Comparison of ENCODE assay signal across 11 cellular contexts in the genomic region with DNA sequence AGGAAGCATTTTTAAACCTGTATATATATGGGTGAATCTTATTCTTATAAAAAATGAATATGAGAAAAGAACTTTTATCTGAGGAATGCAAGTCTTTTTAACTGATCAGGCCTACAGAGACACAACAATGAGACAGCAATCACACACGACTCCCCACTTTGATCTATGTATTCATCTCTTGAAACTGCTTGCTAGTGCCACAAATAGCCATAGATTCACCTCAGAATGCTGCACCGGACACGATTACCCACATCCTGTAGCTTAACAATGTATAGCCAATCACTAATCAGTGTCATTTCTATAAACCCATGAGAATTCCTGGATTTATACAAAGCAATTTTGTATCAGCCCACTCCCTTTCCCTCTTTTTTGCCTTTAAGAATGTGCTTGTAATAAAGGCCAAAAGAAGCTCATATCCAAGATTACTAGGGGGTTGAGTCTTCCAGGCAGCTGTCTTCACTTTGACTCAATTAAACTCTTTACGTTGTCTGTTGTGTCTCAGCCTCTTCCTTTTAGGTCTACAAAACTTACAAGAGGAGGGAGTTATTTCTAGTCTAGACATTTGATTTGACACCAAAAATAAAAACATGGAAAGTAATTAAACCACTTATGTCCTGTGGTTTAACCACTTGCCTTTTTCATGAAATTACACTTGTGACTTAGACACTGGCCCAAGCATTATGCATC.
DNase-seq lines count a peak whose midpoint lies in the region; ATAC-seq, FAIRE-seq and TF ChIP-seq lines count a peak whose summit lies in the region.
"Had no signal": no experiment of that assay in that cellular context is flagged by ENCODE, and none has a peak within 500 bp of the region (broad histone marks: within the 10 kb centered on the region; RNA-seq: fewer than 3 reads in every experiment).

No MANE protein-coding gene starts in this region.

- no peak overlapping the region for H3K4me2 ChIP-seq in HepG2 (ENCODE audit: low read depth, low read length)

- TF ChIP-seq POLR2A in HepG2 (IDR thresholded peaks at IDR 0.05; ENCODE audit: insufficient read depth in 1 of 2, low read depth in 2 of 2, low read length in 2 of 2): no peak

- peaks cover 18% of the 10 kb centered on the region for H3K4me1 Mint-ChIP-seq in T-helper 17 cell

- DNase-seq in GM12864 (ENCODE audit: low read depth): peak; percentile 62
- no peak for DNase-seq in T-helper 17 cell
- no peak for DNase-seq in stimulated activated naive CD4-positive, alpha-beta T cell treated with Interleukin-2 at 50 U/mL for 16 hours (lab: John Stamatoyannopoulos, UW)
- no peak for DNase-seq in medulla oblongata (ENCODE audit: extremely low spot score)
- no peak for DNase-seq in HepG2 (ENCODE audit: low spot score)
- DNase-seq: DND-41, esophagus squamous epithelium, NCI-H1694 had no signal

- H3K79me2 ChIP-seq in HepG2 (ENCODE audit: insufficient read depth, low read length): no peaks in the 10 kb centered on the region

- H2AFZ ChIP-seq in HepG2 (ENCODE audit: low read length): no peak overlapping the region

- POLR2A ChIA-PET in HepG2 (lab: Yijun Ruan, JAX): no interaction called here

- FAIRE-seq in HepG2 (lab: Jason Lieb, UNC): no peak

- no peak overlapping the region for H3K4me3 Mint-ChIP-seq in T-helper 17 cell

- CTCF ChIA-PET in HepG2 (lab: Yijun Ruan, JAX; ENCODE audit: low intra/inter-chr PET ratio, low total read pairs): no interaction called here

- peaks cover 8% of the 10 kb centered on the region for H3K36me3 Mint-ChIP-seq in T-helper 17 cell (ENCODE audit: low read depth)

- in situ Hi-C loops in HepG2 (cut with HindIII; ENCODE audit: extremely low pct_ligation_motif_present, low pct_unique_long_range_greater_than_20kb): loop anchor here (5.0 kb wide), 2 partner anchors 432 to 562 kb away; no protein-coding TSS in a partner anchor

- no peak overlapping the region for H3K4me3 ChIP-seq in GM12864 (ENCODE audit: low read depth, low read length)
- no peak overlapping the region for H3K4me3 ChIP-seq in HepG2 (replicated peaks in 1 of 3; ENCODE audit: insufficient read depth in 1 of 3, low read depth in 2 of 3, low read length in 3 of 3)
- H3K4me3 ChIP-seq: esophagus squamous epithelium, skin epidermis had no signal

- H3K27me3 Mint-ChIP-seq in T-helper 17 cell: no peaks in the 10 kb centered on the region

- BruUV-seq in HepG2 (replicated peaks; lab: Mats Ljungman, UMichigan): no TSS peak

- no peaks in the 10 kb centered on the region for H3K4me1 ChIP-seq in HepG2 (ENCODE audit: insufficient read depth, low read length)

- ATAC-seq in GM19025 (IDR thresholded peaks at IDR 0.05; ENCODE audit: low read depth, unreplicated experiment) (peak; percentile 64), HG02678 (IDR thresholded peaks at IDR 0.05; ENCODE audit: unreplicated experiment) (peak; percentile 91), T-helper 17 cell (peak; percentile 44), HepG2 (no peak)

- no peak overlapping the region for H3K27ac ChIP-seq in HepG2 (ENCODE audit: extremely low read length, insufficient read depth, low read length)
- H3K27ac ChIP-seq: esophagus squamous epithelium, skin epidermis had no signal

- no peaks in the 10 kb centered on the region for H3K27me3 ChIP-seq in HepG2 (ENCODE audit: control insufficient read depth in 1 of 2, insufficient read depth in 2 of 2, low read length in 2 of 2)
- H3K27me3 ChIP-seq: esophagus squamous epithelium had no signal

- no peak overlapping the region for H3K9ac ChIP-seq in HepG2 (ENCODE audit: insufficient read depth, low read depth, low read length)

- no peaks in the 10 kb centered on the region for H3K36me3 ChIP-seq in HepG2 (replicated peaks in 1 of 2; ENCODE audit: control insufficient read depth in 1 of 2, insufficient read depth in 2 of 2, low read length in 2 of 2)
- H3K36me3 ChIP-seq: esophagus squamous epithelium had no signal

- TF ChIP-seq CTCF in GM12864 (IDR thresholded peaks at IDR 0.05; ENCODE audit: low read depth, low read length, missing control alignments) (no peak), HepG2 (CRISPR knock-in tag; IDR thresholded peaks at IDR 0.05) (no peak)

- 2% methylated on average over 4 of the region's 4 CpGs for WGBS in HepG2 (ENCODE audit: low lambda C conversion rate)

- TF ChIP-seq EP300 in HepG2 (IDR thresholded peaks at IDR 0.05; ENCODE audit: low read depth in 2 of 2, low read length in 2 of 2) (no peak), HepG2 (CRISPR knock-in tag; IDR thresholded peaks at IDR 0.05; ENCODE audit: borderline replicate concordance) (no peak)

- peak overlapping the region; percentile 84 for H3K27ac Mint-ChIP-seq in T-helper 17 cell

- intact Hi-C loops in HepG2 (cut with micrococcal nuclease; ENCODE audit: unreplicated experiment): loop anchor here (2.0 kb wide), 1 partner anchor 43 kb away; no protein-coding TSS in a partner anchor

- H3K9me3 ChIP-seq in T-helper 17 cell (ENCODE audit: control insufficient read depth, low read length, poor library complexity, severe bottlenecking): no peaks in the 10 kb centered on the region
- no peaks in the 10 kb centered on the region for H3K9me3 ChIP-seq in HepG2 (ENCODE audit: low read length)
- H3K9me3 ChIP-seq: esophagus squamous epithelium had no signal

- H4K20me1 ChIP-seq in HepG2 (ENCODE audit: insufficient read depth, low read length): no peaks in the 10 kb centered on the region

- no peak for TF ChIP-seq RAD21 in HepG2 (CRISPR knock-in tag; IDR thresholded peaks at IDR 0.05)

TF ChIP-seq in HepG2, 621 proteins besides CTCF, POLR2A, EP300 and RAD21:
- no peak for TF ChIP-seq HMGA1 (CRISPR knock-in tag; conservative IDR thresholded peaks at IDR 0.05)
- no peak for TF ChIP-seq ZNF749 (CRISPR knock-in tag; IDR thresholded peaks at IDR 0.05; ENCODE audit: borderline replicate concordance)
- TF ChIP-seq ZNF75D (CRISPR knock-in tag; IDR thresholded peaks at IDR 0.05; ENCODE audit: borderline replicate concordance): no peak
- no peak for TF ChIP-seq ZNF570 (CRISPR knock-in tag; IDR thresholded peaks at IDR 0.05; ENCODE audit: borderline replicate concordance)
- TF ChIP-seq NFKBIZ (CRISPR knock-in tag; IDR thresholded peaks at IDR 0.05): no peak
- no peak for TF ChIP-seq GABPB1 (CRISPR knock-in tag; IDR thresholded peaks at IDR 0.05)
- TF ChIP-seq GZF1 (CRISPR knock-in tag; IDR thresholded peaks at IDR 0.05): no peak
- TF ChIP-seq ONECUT2 (CRISPR knock-in tag; IDR thresholded peaks at IDR 0.05): no peak
- TF ChIP-seq, protein P1, sequence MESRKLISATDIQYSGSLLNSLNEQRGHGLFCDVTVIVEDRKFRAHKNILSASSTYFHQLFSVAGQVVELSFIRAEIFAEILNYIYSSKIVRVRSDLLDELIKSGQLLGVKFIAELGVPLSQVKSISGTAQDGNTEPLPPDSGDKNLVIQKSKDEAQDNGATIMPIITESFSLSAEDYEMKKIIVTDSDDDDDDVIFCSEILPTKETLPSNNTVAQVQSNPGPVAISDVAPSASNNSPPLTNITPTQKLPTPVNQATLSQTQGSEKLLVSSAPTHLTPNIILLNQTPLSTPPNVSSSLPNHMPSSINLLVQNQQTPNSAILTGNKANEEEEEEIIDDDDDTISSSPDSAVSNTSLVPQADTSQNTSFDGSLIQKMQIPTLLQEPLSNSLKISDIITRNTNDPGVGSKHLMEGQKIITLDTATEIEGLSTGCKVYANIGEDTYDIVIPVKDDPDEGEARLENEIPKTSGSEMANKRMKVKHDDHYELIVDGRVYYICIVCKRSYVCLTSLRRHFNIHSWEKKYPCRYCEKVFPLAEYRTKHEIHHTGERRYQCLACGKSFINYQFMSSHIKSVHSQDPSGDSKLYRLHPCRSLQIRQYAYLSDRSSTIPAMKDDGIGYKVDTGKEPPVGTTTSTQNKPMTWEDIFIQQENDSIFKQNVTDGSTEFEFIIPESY (CRISPR knock-in tag; IDR thresholded peaks at IDR 0.05): no peak
- no peak for TF ChIP-seq ZNF83 (CRISPR knock-in tag; IDR thresholded peaks at IDR 0.05; ENCODE audit: borderline replicate concordance)
- TF ChIP-seq, protein P2, sequence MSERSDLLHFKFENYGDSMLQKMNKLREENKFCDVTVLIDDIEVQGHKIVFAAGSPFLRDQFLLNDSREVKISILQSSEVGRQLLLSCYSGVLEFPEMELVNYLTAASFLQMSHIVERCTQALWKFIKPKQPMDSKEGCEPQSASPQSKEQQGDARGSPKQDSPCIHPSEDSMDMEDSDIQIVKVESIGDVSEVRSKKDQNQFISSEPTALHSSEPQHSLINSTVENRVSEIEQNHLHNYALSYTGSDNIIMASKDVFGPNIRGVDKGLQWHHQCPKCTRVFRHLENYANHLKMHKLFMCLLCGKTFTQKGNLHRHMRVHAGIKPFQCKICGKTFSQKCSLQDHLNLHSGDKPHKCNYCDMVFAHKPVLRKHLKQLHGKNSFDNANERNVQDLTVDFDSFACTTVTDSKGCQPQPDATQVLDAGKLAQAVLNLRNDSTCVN (CRISPR knock-in tag; IDR thresholded peaks at IDR 0.05; ENCODE audit: borderline replicate concordance): no peak
- no peak for TF ChIP-seq NFIB (CRISPR knock-in tag; IDR thresholded peaks at IDR 0.05; ENCODE audit: borderline replicate concordance)
- TF ChIP-seq GFI1 (CRISPR knock-in tag; IDR thresholded peaks at IDR 0.05; ENCODE audit: borderline replicate concordance): no peak
- TF ChIP-seq, protein P3, sequence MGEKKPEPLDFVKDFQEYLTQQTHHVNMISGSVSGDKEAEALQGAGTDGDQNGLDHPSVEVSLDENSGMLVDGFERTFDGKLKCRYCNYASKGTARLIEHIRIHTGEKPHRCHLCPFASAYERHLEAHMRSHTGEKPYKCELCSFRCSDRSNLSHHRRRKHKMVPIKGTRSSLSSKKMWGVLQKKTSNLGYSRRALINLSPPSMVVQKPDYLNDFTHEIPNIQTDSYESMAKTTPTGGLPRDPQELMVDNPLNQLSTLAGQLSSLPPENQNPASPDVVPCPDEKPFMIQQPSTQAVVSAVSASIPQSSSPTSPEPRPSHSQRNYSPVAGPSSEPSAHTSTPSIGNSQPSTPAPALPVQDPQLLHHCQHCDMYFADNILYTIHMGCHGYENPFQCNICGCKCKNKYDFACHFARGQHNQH (CRISPR knock-in tag; IDR thresholded peaks at IDR 0.05): no peak
